In the genomic region with DNA sequence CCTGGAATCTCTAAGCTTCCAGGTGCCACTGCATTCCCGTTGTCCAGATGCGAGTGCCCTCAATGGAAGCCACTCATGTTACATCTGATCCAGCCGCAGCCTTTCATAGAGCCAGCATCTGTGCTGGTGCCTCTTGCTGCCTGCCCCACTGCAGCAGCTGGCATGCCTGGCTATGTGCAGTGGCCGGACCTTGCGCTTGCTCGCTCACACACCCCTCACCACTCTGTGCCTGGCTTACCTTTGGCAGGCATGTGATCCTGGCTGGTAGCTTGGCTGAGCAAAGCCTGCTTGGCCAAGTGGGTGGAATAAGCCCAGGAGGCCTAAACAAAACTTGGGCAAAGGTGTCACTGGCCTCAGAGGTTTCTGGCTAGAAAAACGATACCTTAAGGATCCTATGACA, we compare ENCODE assay signal across 31 cellular contexts.
"Had no signal": no experiment of that assay in that cellular context is flagged by ENCODE, and none has a peak within 500 bp of the region (broad histone marks: within the 10 kb centered on the region; RNA-seq: fewer than 3 reads in every experiment).

No MANE protein-coding gene starts in this region.

- H3K4me3 Mint-ChIP-seq: activated B cell treated with CpG ODN at 0.5 μM for 24 hours; activated CD8-positive, alpha-beta T cell treated with anti-CD3 and anti-CD28 coated beads for 36 hours; activated naive CD8-positive, alpha-beta T cell; activated T-cell treated with anti-CD3 and anti-CD28 coated beads, Interleukin-2, amount 50 U/mL, for 4 hours; activated T-helper 17 cell treated with anti-CD3 and anti-CD28 coated beads, Interleukin-2, amount 50 U/mL, for 72 hours; dendritic cell treated with granulocyte-macrophage colony-stimulating factor and Interleukin-4, amounts not matched to agents 40 ng/mL and 50 ng/mL, for 4 days; endodermal cell; T-helper 17 cell; T-helper 2 cell treated with Interferon-gamma antibody and Interleukin-4, amounts not matched to agents 5 μg/mL and 100 μg/mL, for 36 hours had no signal

- H3K27me3 ChIP-seq: body of pancreas had no signal

- H3K4me3 ChIP-seq: body of pancreas, coronary artery, dorsolateral prefrontal cortex had no signal

- H3K27ac ChIP-seq: body of pancreas, coronary artery, dorsolateral prefrontal cortex, WERI-Rb-1 had no signal

- H3K27me3 Mint-ChIP-seq: activated naive CD8-positive, alpha-beta T cell had no signal

- H3K27ac Mint-ChIP-seq: activated B cell treated with CpG ODN at 0.5 μM for 24 hours; activated CD8-positive, alpha-beta T cell treated with anti-CD3 and anti-CD28 coated beads for 36 hours; activated naive CD8-positive, alpha-beta T cell; activated T-helper 17 cell treated with anti-CD3 and anti-CD28 coated beads, Interleukin-2, amount 50 U/mL, for 72 hours; dendritic cell treated with granulocyte-macrophage colony-stimulating factor and Interleukin-4, amounts not matched to agents 40 ng/mL and 50 ng/mL, for 4 days; endodermal cell; T-helper 17 cell; T-helper 2 cell treated with Interferon-gamma antibody and Interleukin-4, amounts not matched to agents 5 μg/mL and 100 μg/mL, for 36 hours had no signal

- DNase-seq: activated B cell treated with CpG ODN at 0.5 μM for 24 hours; activated CD4-positive, alpha-beta T cell treated with anti-CD3 and anti-CD28 coated beads for 48 hours; activated CD4-positive, alpha-beta T cell treated with anti-CD3 and anti-CD28 coated beads, Interleukin-2, amount 50 U/mL, for 1 hour; activated CD4-positive, alpha-beta T cell treated with anti-CD3 and anti-CD28 coated beads, Interleukin-2, amount 50 U/mL, for 48 hours; activated CD8-positive, alpha-beta memory T cell treated with anti-CD3 and anti-CD28 coated beads for 24 hours; activated CD8-positive, alpha-beta T cell treated with anti-CD3 and anti-CD28 coated beads for 36 hours; activated effector memory CD4-positive, alpha-beta T cell treated with Interleukin-2 at 50 U/mL for 16 hours; activated gamma-delta T cell treated with Interleukin-2 at 50 U/mL for 16 hours; activated naive CD4-positive, alpha-beta T cell treated with anti-CD3 and anti-CD28 coated beads, Interleukin-2, amount 50 U/mL, for 16 hours; activated naive CD4-positive, alpha-beta T cell treated with Interleukin-2 at 50 U/mL for 16 hours; activated T-cell treated with anti-CD3 and anti-CD28 coated beads, Interleukin-2, amount 50 U/mL, for 4 hours; amniotic stem cell; anterior cingulate cortex; body of pancreas; central memory CD4-positive, alpha-beta T cell; cerebellar nuclear complex; dorsolateral prefrontal cortex; effector memory CD4-positive, alpha-beta T cell; endodermal cell; foreskin fibroblast; T-helper 1 cell; T-helper 17 cell; T1000; WERI-Rb-1 had no signal

- H3K4me1 Mint-ChIP-seq: activated B cell treated with CpG ODN at 0.5 μM for 24 hours; activated T-helper 17 cell treated with anti-CD3 and anti-CD28 coated beads, Interleukin-2, amount 50 U/mL, for 72 hours; T-helper 17 cell had no signal

- H3K36me3 ChIP-seq: WERI-Rb-1 had no signal

- H3K9me3 Mint-ChIP-seq: activated B cell treated with CpG ODN at 0.5 μM for 24 hours; activated CD8-positive, alpha-beta T cell treated with anti-CD3 and anti-CD28 coated beads for 36 hours; activated T-cell treated with anti-CD3 and anti-CD28 coated beads, Interleukin-2, amount 50 U/mL, for 4 hours; activated T-helper 17 cell treated with anti-CD3 and anti-CD28 coated beads, Interleukin-2, amount 50 U/mL, for 72 hours; T-helper 2 cell treated with Interferon-gamma antibody and Interleukin-4, amounts not matched to agents 5 μg/mL and 100 μg/mL, for 36 hours had no signal

- ATAC-seq: activated CD4-positive, CD25-positive, alpha-beta regulatory T cell treated with anti-CD3 and anti-CD28 coated beads, Interleukin-2, amount 50 U/mL, for 24 hours; activated CD8-positive, alpha-beta T cell treated with anti-CD3 and anti-CD28 coated beads for 36 hours; activated T-cell treated with anti-CD3 and anti-CD28 coated beads, Interleukin-2, amount 50 U/mL, for 4 hours; activated T-helper 17 cell treated with anti-CD3 and anti-CD28 coated beads, Interleukin-2, amount 50 U/mL, for 72 hours; body of pancreas; esophagus mucosa; T-helper 17 cell had no signal

- H3K36me3 Mint-ChIP-seq: activated naive CD8-positive, alpha-beta T cell had no signal

- H3K4me1 ChIP-seq: body of pancreas had no signal
